ENCODE assay signal across 12 cellular contexts in genomic region chr12:93090768-93091172, GRCh38.
DNase-seq lines count a peak whose midpoint lies in the region; ATAC-seq and TF ChIP-seq lines count a peak whose summit lies in the region.
"Had no signal": no experiment of that assay in that cellular context is flagged by ENCODE, and none has a peak within 500 bp of the region (broad histone marks: within the 10 kb centered on the region; RNA-seq: fewer than 3 reads in every experiment).

No MANE protein-coding gene starts in this region.

- no peaks in the 10 kb centered on the region for H3K36me3 ChIP-seq in HEK293 (ENCODE audit: control insufficient read depth in 2 of 2, insufficient read depth in 1 of 2, low read length in 2 of 2)
- H3K36me3 ChIP-seq in adrenal gland (replicated peaks in 1 of 2) = no peaks in the 10 kb centered on the region

- H3K9me3 ChIP-seq in HEK293 (ENCODE audit: control insufficient read depth, insufficient read depth, low read depth, low read length) (no peaks in the 10 kb centered on the region), adrenal gland (replicated peaks in 1 of 3) (no peaks in the 10 kb centered on the region)

- H3K4me3 ChIP-seq in AG10803 (ENCODE audit: low read length) (no peak overlapping the region), HEK293 (ENCODE audit: low read depth, low read length) (no peak overlapping the region), adrenal gland (no peak overlapping the region)

- ATAC-seq in GM21723 (IDR thresholded peaks at IDR 0.05; ENCODE audit: unreplicated experiment) = no peak
- ATAC-seq: naive thymus-derived CD8-positive, alpha-beta T cell had no signal

- intact Hi-C loops in adrenal gland (cut with DNase I) = no loop called here

- CTCF ChIA-PET in HEK293 (lab: Yijun Ruan, JAX) = interaction anchor here (0.8 to 1.1 kb wide), 3 partner anchors 11 to 104 kb away, joined by 3 to 5 read pairs (median 4); no protein-coding TSS in a partner anchor

- H3K4me1 ChIP-seq in HEK293 (ENCODE audit: control insufficient read depth, insufficient read depth, low read length) = peaks cover 5% of the 10 kb centered on the region
- H3K4me1 ChIP-seq in adrenal gland (replicated peaks in 1 of 2) = peaks cover 0 to 4% of the 10 kb centered on the region in 2 donors

- POLR2A ChIA-PET in HEK293 (lab: Yijun Ruan, JAX) = interaction anchor here (1.0 kb wide), 1 partner anchor 71 kb away, joined by 3 read pairs; no protein-coding TSS in a partner anchor

- no peaks in the 10 kb centered on the region for H3K27me3 ChIP-seq in adrenal gland

- no peak overlapping the region for H3K27ac ChIP-seq in HEK293 (ENCODE audit: extremely low read depth, low read depth, low read length)
- no peak overlapping the region for H3K27ac ChIP-seq in adrenal gland

- DNase-seq in AG10803 (ENCODE audit: low read depth) (peak; percentile 43), SW480 (ENCODE audit: low spot score) (peak; percentile 38), fibroblast of the conjunctiva (ENCODE audit: low read depth) (peak; percentile 32), NCI-H1930 (lab: John Stamatoyannopoulos, UW) (no peak), adrenal gland (no peak), NCI-H82 treated with DMSO at 0.1 percent for 48 hours (lab: John Stamatoyannopoulos, UW; ENCODE audit: unreplicated experiment) (no peak)
- DNase-seq: CD4-positive, alpha-beta memory T cell; endodermal cell; naive thymus-derived CD8-positive, alpha-beta T cell; NCI-H510A treated with DMSO at 0.1 percent for 48 hours had no signal

- no peak for TF ChIP-seq POLR2A in adrenal gland (IDR thresholded peaks at IDR 0.05)

- TF ChIP-seq CTCF in AG10803 (conservative IDR thresholded peaks at IDR 0.05; ENCODE audit: low read length) = no peak
- no peak for TF ChIP-seq CTCF in HEK293 (tag by site-specific recombination; IDR thresholded peaks at IDR 0.05)
- no peak for TF ChIP-seq CTCF in adrenal gland (IDR thresholded peaks at IDR 0.05)

TF ChIP-seq in HEK293, 187 proteins besides CTCF, POLR2A, EP300 and RAD21:
- TF ChIP-seq ZBTB17 (tag by site-specific recombination; IDR thresholded peaks at IDR 0.05) = no peak
- no peak for TF ChIP-seq KLF1 (tag by site-specific recombination; IDR thresholded peaks at IDR 0.05)
- peak; percentile 73; the same call in 1 of the 2 replicates for TF ChIP-seq ZSCAN4 (tag by site-specific recombination; IDR thresholded peaks at IDR 0.05)
- no peak for TF ChIP-seq ZNF146 (tag by site-specific recombination; IDR thresholded peaks at IDR 0.05)
- no peak for TF ChIP-seq PRDM10 (tag by site-specific recombination; IDR thresholded peaks at IDR 0.05)
- TF ChIP-seq ZNF530 (tag by site-specific recombination; IDR thresholded peaks at IDR 0.05; ENCODE audit: low read depth) = no peak
- TF ChIP-seq ZNF174 (tag by site-specific recombination; IDR thresholded peaks at IDR 0.05) = no peak
- TF ChIP-seq ZNF398 (tag by site-specific recombination; IDR thresholded peaks at IDR 0.05) = 0 out of 2 replicates have a peak, but pooled peaks have one; percentile 22

Comparison
In these comparisons a context has a peak if more than half of its experiments do, and no peak if none do; other contexts are left out.
1. DNase-seq: peak in AG10803 (single experiment), SW480 (single experiment) and fibroblast of the conjunctiva (single experiment); none in NCI-H1930 (0 of 2), adrenal gland (0 of 7) and NCI-H82 treated with DMSO at 0.1 percent for 48 hours (single experiment).